2 cellular contexts compared by ENCODE assay signal in the genomic region with DNA sequence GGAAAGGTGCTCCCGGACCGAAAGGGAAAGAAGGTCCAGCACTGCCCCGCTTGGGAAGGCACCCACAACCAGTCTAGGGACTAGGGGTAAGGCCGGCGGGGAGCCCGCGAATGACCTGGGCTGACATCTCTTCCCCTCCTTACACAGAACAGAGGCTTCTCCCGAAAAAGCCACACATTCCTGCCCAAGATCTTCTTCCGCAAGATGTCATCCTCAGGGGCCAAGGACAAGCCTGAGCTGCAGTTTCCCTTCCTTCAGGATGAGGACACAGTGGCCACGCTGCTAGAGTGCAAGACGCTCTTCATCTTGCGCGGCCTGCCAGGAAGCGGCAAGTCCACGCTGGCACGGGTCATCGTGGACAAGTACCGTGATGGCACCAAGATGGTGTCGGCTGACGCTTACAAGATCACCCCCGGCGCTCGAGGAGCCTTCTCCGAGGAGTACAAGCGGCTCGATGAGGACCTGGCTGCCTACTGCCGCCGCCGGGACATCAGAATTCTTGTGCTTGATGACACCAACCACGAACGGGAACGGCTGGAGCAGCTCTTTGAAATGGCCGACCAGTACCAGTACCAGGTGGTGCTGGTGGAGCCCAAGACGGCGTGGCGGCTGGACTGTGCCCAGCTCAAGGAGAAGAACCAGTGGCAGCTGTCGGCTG.
TF ChIP-seq lines count a peak whose summit lies in the region.

No MANE protein-coding gene starts in this region.

TF ChIP-seq in A549, 52 proteins besides CTCF, POLR2A, EP300 and RAD21:
- TF ChIP-seq ZSCAN20 (CRISPR knock-in tag; IDR thresholded peaks at IDR 0.05) (no peak), PHF8 (IDR thresholded peaks at IDR 0.05; ENCODE audit: borderline replicate concordance, low read depth) (no peak), CBX8 (IDR thresholded peaks at IDR 0.05) (no peak), ZC3H11A (IDR thresholded peaks at IDR 0.05) (no peak), CBX2 (IDR thresholded peaks at IDR 0.05; ENCODE audit: borderline replicate concordance, low read depth) (no peak), RFX5 (IDR thresholded peaks at IDR 0.05) (no peak), EHF (CRISPR knock-in tag; IDR thresholded peaks at IDR 0.05) (no peak), HEYL (CRISPR knock-in tag; IDR thresholded peaks at IDR 0.05) (no peak), FOSB (CRISPR knock-in tag; IDR thresholded peaks at IDR 0.05) (no peak), MYC (IDR thresholded peaks at IDR 0.05; ENCODE audit: borderline replicate concordance, low read length) (no peak), NFE2L2 (conservative IDR thresholded peaks at IDR 0.05; ENCODE audit: low read length) (no peak), HDAC2 (IDR thresholded peaks at IDR 0.05) (no peak)
- TF ChIP-seq, protein P1, sequence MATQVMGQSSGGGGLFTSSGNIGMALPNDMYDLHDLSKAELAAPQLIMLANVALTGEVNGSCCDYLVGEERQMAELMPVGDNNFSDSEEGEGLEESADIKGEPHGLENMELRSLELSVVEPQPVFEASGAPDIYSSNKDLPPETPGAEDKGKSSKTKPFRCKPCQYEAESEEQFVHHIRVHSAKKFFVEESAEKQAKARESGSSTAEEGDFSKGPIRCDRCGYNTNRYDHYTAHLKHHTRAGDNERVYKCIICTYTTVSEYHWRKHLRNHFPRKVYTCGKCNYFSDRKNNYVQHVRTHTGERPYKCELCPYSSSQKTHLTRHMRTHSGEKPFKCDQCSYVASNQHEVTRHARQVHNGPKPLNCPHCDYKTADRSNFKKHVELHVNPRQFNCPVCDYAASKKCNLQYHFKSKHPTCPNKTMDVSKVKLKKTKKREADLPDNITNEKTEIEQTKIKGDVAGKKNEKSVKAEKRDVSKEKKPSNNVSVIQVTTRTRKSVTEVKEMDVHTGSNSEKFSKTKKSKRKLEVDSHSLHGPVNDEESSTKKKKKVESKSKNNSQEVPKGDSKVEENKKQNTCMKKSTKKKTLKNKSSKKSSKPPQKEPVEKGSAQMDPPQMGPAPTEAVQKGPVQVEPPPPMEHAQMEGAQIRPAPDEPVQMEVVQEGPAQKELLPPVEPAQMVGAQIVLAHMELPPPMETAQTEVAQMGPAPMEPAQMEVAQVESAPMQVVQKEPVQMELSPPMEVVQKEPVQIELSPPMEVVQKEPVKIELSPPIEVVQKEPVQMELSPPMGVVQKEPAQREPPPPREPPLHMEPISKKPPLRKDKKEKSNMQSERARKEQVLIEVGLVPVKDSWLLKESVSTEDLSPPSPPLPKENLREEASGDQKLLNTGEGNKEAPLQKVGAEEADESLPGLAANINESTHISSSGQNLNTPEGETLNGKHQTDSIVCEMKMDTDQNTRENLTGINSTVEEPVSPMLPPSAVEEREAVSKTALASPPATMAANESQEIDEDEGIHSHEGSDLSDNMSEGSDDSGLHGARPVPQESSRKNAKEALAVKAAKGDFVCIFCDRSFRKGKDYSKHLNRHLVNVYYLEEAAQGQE (IDR thresholded peaks at IDR 0.05): no peak
- TF ChIP-seq, protein P2, sequence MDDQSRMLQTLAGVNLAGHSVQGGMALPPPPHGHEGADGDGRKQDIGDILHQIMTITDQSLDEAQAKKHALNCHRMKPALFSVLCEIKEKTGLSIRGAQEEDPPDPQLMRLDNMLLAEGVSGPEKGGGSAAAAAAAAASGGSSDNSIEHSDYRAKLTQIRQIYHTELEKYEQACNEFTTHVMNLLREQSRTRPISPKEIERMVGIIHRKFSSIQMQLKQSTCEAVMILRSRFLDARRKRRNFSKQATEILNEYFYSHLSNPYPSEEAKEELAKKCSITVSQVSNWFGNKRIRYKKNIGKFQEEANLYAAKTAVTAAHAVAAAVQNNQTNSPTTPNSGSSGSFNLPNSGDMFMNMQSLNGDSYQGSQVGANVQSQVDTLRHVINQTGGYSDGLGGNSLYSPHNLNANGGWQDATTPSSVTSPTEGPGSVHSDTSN (IDR thresholded peaks at IDR 0.05): no peak
- TF ChIP-seq, protein P3, sequence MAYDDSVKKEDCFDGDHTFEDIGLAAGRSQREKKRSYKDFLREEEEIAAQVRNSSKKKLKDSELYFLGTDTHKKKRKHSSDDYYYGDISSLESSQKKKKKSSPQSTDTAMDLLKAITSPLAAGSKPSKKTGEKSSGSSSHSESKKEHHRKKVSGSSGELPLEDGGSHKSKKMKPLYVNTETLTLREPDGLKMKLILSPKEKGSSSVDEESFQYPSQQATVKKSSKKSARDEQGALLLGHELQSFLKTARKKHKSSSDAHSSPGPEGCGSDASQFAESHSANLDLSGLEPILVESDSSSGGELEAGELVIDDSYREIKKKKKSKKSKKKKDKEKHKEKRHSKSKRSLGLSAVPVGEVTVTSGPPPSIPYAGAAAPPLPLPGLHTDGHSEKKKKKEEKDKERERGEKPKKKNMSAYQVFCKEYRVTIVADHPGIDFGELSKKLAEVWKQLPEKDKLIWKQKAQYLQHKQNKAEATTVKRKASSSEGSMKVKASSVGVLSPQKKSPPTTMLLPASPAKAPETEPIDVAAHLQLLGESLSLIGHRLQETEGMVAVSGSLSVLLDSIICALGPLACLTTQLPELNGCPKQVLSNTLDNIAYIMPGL (CRISPR knock-in tag; IDR thresholded peaks at IDR 0.05; ENCODE audit: borderline replicate concordance): no peak

TF ChIP-seq in IMR-90, 13 proteins besides CTCF, POLR2A, EP300 and RAD21:
- TF ChIP-seq FOS (IDR thresholded peaks at IDR 0.05; ENCODE audit: low read depth, low read length) (no peak), RFX5 (IDR thresholded peaks at IDR 0.05; ENCODE audit: low read depth, low read length) (no peak), CEBPB (IDR thresholded peaks at IDR 0.05; ENCODE audit: low read depth, low read length) (no peak), MAFK (IDR thresholded peaks at IDR 0.05; ENCODE audit: low read depth, low read length) (no peak), SMC3 (IDR thresholded peaks at IDR 0.05; ENCODE audit: low read depth, low read length) (no peak), CHD1 (IDR thresholded peaks at IDR 0.05; ENCODE audit: low read depth, low read length) (no peak), BHLHE40 (IDR thresholded peaks at IDR 0.05; ENCODE audit: low read depth, low read length) (no peak), NFE2L2 (IDR thresholded peaks at IDR 0.05; ENCODE audit: low read depth, low read length) (no peak), MAZ (IDR thresholded peaks at IDR 0.05; ENCODE audit: borderline replicate concordance, low read depth, low read length) (no peak)
- TF ChIP-seq, protein P4, sequence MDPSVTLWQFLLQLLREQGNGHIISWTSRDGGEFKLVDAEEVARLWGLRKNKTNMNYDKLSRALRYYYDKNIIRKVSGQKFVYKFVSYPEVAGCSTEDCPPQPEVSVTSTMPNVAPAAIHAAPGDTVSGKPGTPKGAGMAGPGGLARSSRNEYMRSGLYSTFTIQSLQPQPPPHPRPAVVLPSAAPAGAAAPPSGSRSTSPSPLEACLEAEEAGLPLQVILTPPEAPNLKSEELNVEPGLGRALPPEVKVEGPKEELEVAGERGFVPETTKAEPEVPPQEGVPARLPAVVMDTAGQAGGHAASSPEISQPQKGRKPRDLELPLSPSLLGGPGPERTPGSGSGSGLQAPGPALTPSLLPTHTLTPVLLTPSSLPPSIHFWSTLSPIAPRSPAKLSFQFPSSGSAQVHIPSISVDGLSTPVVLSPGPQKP (IDR thresholded peaks at IDR 0.05; ENCODE audit: borderline replicate concordance, low read depth, low read length): no peak
- TF ChIP-seq, protein P5, sequence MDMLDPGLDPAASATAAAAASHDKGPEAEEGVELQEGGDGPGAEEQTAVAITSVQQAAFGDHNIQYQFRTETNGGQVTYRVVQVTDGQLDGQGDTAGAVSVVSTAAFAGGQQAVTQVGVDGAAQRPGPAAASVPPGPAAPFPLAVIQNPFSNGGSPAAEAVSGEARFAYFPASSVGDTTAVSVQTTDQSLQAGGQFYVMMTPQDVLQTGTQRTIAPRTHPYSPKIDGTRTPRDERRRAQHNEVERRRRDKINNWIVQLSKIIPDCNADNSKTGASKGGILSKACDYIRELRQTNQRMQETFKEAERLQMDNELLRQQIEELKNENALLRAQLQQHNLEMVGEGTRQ (IDR thresholded peaks at IDR 0.05; ENCODE audit: low read depth, low read length): no peak
